1 cellular context compared by ENCODE assay signal in genomic region chr17:75113798-75114551, GRCh38.
TF ChIP-seq lines count a peak whose summit lies in the region.

No MANE protein-coding gene starts in this region.

TF ChIP-seq in endothelial cell of umbilical vein, 7 proteins besides CTCF, POLR2A, EP300 and RAD21:
- peak; percentile 65 for TF ChIP-seq POLR2AphosphoS5 (IDR thresholded peaks at IDR 0.05; ENCODE audit: insufficient read depth, low read depth, low read length)
- no peak for TF ChIP-seq MAX (IDR thresholded peaks at IDR 0.05; ENCODE audit: insufficient read depth, insufficient read length)
